Comparison of ENCODE assay signal across 8 cellular contexts in the genomic region with DNA sequence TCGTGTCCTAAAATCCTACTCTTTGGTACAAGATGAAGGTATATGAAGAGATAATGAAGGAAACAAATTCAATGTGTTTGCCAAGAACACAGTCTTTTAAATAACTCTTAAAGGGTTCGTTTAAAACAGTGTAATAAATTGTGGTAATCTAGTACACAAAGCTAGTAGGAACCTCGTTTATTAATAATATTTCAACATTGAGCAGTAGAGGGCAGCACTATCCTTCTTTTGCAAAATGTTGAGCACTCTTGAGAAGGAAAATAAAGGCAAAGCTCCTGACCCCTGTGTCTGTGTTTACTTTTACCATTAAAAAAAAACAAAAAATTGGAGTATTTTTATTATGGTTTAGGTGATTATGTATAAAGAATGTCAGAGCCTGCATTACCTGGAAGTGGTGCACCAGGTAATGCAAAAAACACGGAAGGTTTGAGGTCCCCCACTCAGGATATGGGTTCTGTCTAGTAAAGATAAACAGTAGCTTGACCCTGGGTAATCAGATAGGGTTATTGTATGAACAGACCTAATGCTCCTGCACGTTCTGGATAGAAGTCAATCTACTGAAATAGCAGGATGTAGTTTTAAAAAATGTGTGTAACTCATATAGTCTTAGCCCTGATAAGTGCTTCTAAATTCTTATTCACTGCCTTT. TPM values are rescaled to one million over a fixed set of nuclear protein-coding genes. Genes with fewer than 3 reads are reported as not detected.
DNase-seq lines count a peak whose midpoint lies in the region; ATAC-seq, FAIRE-seq and TF ChIP-seq lines count a peak whose summit lies in the region.

No MANE protein-coding gene starts in this region.

- POLR2A ChIA-PET in PC-3 (lab: Charles Lee; ENCODE audit: unreplicated experiment), result no interaction called here

- ATAC-seq in HG03460 (IDR thresholded peaks at IDR 0.05; ENCODE audit: unreplicated experiment) (peak; percentile 48), PC-3 (peak; percentile 46; the same call in 1 of the 2 replicates), left colon (no peak)

- H3K9me3 ChIP-seq in PC-3 (ENCODE audit: low read length) (no peaks in the 10 kb centered on the region), neural cell (ENCODE audit: low read length) (no peaks in the 10 kb centered on the region)

- H2AFZ ChIP-seq in PC-3 (ENCODE audit: low read length), result no peak overlapping the region
- no peak overlapping the region for H2AFZ ChIP-seq in neural cell (ENCODE audit: low read depth, low read length)

- no peak overlapping the region for H3K27ac ChIP-seq in PC-3 (ENCODE audit: low read length)
- no peak overlapping the region for H3K27ac ChIP-seq in neural cell (ENCODE audit: low read length)

- TF ChIP-seq RAD21 in neural cell (conservative IDR thresholded peaks at IDR 0.05), result peak; percentile 77

- H3K27me3 ChIP-seq in PC-3 (ENCODE audit: low read length) (no peaks in the 10 kb centered on the region), neural cell (ENCODE audit: insufficient read depth, low read depth, low read length) (no peaks in the 10 kb centered on the region)

- no peaks in the 10 kb centered on the region for H3K36me3 ChIP-seq in PC-3 (ENCODE audit: low read depth, low read length)
- H3K36me3 ChIP-seq in neural cell (ENCODE audit: insufficient read depth, low read length), result no peaks in the 10 kb centered on the region

- intact Hi-C loops in PC-3 (cut with micrococcal nuclease), result loop anchor here (1.0 to 10.0 kb wide), 2 partner anchors 176 to 249 kb away; no protein-coding TSS in a partner anchor
- intact Hi-C loops in left colon (cut with DNase I, micrococcal nuclease), result loop anchor here (5.0 to 10.0 kb wide), 3 partner anchors 99 to 179 kb away; partner anchors contain the start of gene NKX2-3 (in 1 of the 2)

- no peak overlapping the region for H3K4me2 ChIP-seq in PC-3 (ENCODE audit: low read length)
- no peak overlapping the region for H3K4me2 ChIP-seq in neural cell (ENCODE audit: low read length)

- CTCF ChIA-PET in PC-3 (lab: Charles Lee), result interaction anchor here (0.6 to 1.0 kb wide), 5 partner anchors 43 to 186 kb away, joined by 3 to 9 read pairs (median 3); no protein-coding TSS in a partner anchor

- no peaks in the 10 kb centered on the region for H4K20me1 ChIP-seq in PC-3 (ENCODE audit: low read length)
- H4K20me1 ChIP-seq in neural cell (ENCODE audit: insufficient read depth), result no peaks in the 10 kb centered on the region

- peak; percentile 96 for FAIRE-seq in endometrium (lab: Jason Lieb, UNC)

- peaks cover 17% of the 10 kb centered on the region for H3K79me2 ChIP-seq in PC-3 (ENCODE audit: low read length)
- peaks cover 9% of the 10 kb centered on the region for H3K79me2 ChIP-seq in neural cell (replicated peaks; ENCODE audit: insufficient read depth, low read length)

- BruUV-seq in PC-3 (replicated peaks; lab: Mats Ljungman, UMichigan), result no TSS peak

- peak; percentile 65 for TF ChIP-seq CTCF in PC-3 (conservative IDR thresholded peaks at IDR 0.05; ENCODE audit: low read depth, low read length)
- TF ChIP-seq CTCF in neural cell (IDR thresholded peaks at IDR 0.05; ENCODE audit: poor library complexity, severe bottlenecking), result peak; percentile 80

- H3F3A ChIP-seq in PC-3 (ENCODE audit: low read length, unreplicated experiment) (no peaks in the 10 kb centered on the region), neural cell (ENCODE audit: insufficient read depth, low read length, poor library complexity, severe bottlenecking) (peaks cover 4% of the 10 kb centered on the region)

- DNase-seq in DMS 273 (lab: John Stamatoyannopoulos, UW; ENCODE audit: unreplicated experiment), result peak; percentile 66
- DNase-seq in DMS 273 treated with DMSO at 0.1 percent for 48 hours (lab: John Stamatoyannopoulos, UW), result no peak
- DNase-seq in PC-3, result peak; percentile 72
- no peak for DNase-seq in mesenteric fat pad (ENCODE audit: low spot score)
- no peak for DNase-seq in left colon

- H3K4me1 ChIP-seq in PC-3 (ENCODE audit: insufficient read depth, low read length), result no peaks in the 10 kb centered on the region

- no peak overlapping the region for H3K9ac ChIP-seq in PC-3 (ENCODE audit: low read length)
- no peak overlapping the region for H3K9ac ChIP-seq in neural cell (ENCODE audit: low read length)

- no peaks in the 10 kb centered on the region for H3K9me2 ChIP-seq in PC-3 (replicated peaks; ENCODE audit: low read length)
- H3K9me2 ChIP-seq in neural cell (ENCODE audit: insufficient read depth, low read length), result no peaks in the 10 kb centered on the region

- TF ChIP-seq EP300 in neural cell (conservative IDR thresholded peaks at IDR 0.05; ENCODE audit: poor library complexity, severe bottlenecking), result no peak

- H3K4me3 ChIP-seq in PC-3 (ENCODE audit: low read length) (no peak overlapping the region), neural cell (ENCODE audit: low read length) (no peak overlapping the region)

TF ChIP-seq in neural cell, 6 proteins besides CTCF, POLR2A, EP300 and RAD21:
- TF ChIP-seq SMC3 (conservative IDR thresholded peaks at IDR 0.05; ENCODE audit: poor library complexity), result peak; percentile 73
- TF ChIP-seq POLR2AphosphoS5 (IDR thresholded peaks at IDR 0.05), result no peak
- TF ChIP-seq REST (IDR thresholded peaks at IDR 0.05; ENCODE audit: borderline replicate concordance), result no peak

RNA-seq across cellular contexts. Expression of gene GOT1, which starts 5.7 kb away (rescaled TPM):
- total RNA-seq in PC-3 (2014; rRNA removed), result 27.4 and 32.6 TPM in 2 replicates
- polyA plus RNA-seq in neural cell, result 43.6 and 59.1 TPM in 2 replicates
- polyA minus RNA-seq in neural cell, result 28.5 and 33.6 TPM in 2 replicates
- 14.9 TPM for total RNA-seq in mesenteric fat pad
- 100 to 1,000 TPM in 1 of 2 donors, 10 to 100 TPM in 1; 91.5 to 107 TPM for total RNA-seq in left colon

Comparison
In these comparisons a context has a peak if more than half of its experiments do, and no peak if none do; other contexts are left out.
1. DNase-seq: peak in DMS 273 (single experiment) and PC-3 (single experiment); none in DMS 273 treated with DMSO at 0.1 percent for 48 hours (single experiment), mesenteric fat pad (single experiment) and left colon (0 of 2).